In genomic region chr1:162564762-162565218, GRCh38 we compare ENCODE assay signal across 14 cellular contexts. TPM values are rescaled to one million over a fixed set of nuclear protein-coding genes. Genes with fewer than 3 reads are reported as not detected.
DNase-seq lines count a peak whose midpoint lies in the region; ATAC-seq and TF ChIP-seq lines count a peak whose summit lies in the region.
"Had no signal": no experiment of that assay in that cellular context is flagged by ENCODE, and none has a peak within 500 bp of the region (broad histone marks: within the 10 kb centered on the region; RNA-seq: fewer than 3 reads in every experiment).

No MANE protein-coding gene starts in this region.

- no TSS peak for BruUV-seq in mammary epithelial cell (replicated peaks; lab: Mats Ljungman, UMichigan)

- H3K4me1 ChIP-seq in DND-41 (ENCODE audit: insufficient read depth, low read length) (peaks cover 25% of the 10 kb centered on the region), mammary epithelial cell (ENCODE audit: insufficient read depth, low read length) (peaks cover 15% of the 10 kb centered on the region), mesendoderm (ENCODE audit: control insufficient read depth, low read depth, low read length) (peaks cover 6% of the 10 kb centered on the region)

- no peak overlapping the region for H2AK5ac ChIP-seq in mesendoderm (ENCODE audit: low read length)

- H4K5ac ChIP-seq in mesendoderm (ENCODE audit: low read length): no peak overlapping the region

- intact Hi-C loops in mammary epithelial cell (cut with micrococcal nuclease): loop anchor here (5.0 to 10.0 kb wide), 2 partner anchors 37 to 210 kb away; no protein-coding TSS in a partner anchor

- no peaks in the 10 kb centered on the region for H4K20me1 ChIP-seq in DND-41 (ENCODE audit: insufficient read depth, low read length)
- H4K20me1 ChIP-seq in mammary epithelial cell (ENCODE audit: insufficient read depth, low read length): no peaks in the 10 kb centered on the region

- ATAC-seq in DND-41 (ENCODE audit: insufficient read depth, low read depth): no peak
- no peak for ATAC-seq in HG03354 (IDR thresholded peaks at IDR 0.05; ENCODE audit: poor library complexity, severe bottlenecking, unreplicated experiment)
- no peak for ATAC-seq in GM18519 (IDR thresholded peaks at IDR 0.05; ENCODE audit: low FRiP score, unreplicated experiment)
- ATAC-seq: left lobe of liver had no signal

- no peak overlapping the region for H2BK15ac ChIP-seq in mesendoderm (replicated peaks; ENCODE audit: low read depth)

- H3K4me2 ChIP-seq in DND-41 (ENCODE audit: insufficient read depth, low read length) (peak overlapping the region; percentile 30; the same call in 1 of the 2 replicates), mammary epithelial cell (ENCODE audit: insufficient read depth, low read depth, low read length) (peak overlapping the region; percentile 77), mesendoderm (ENCODE audit: low read length) (no peak overlapping the region)

- H3K27ac ChIP-seq in DND-41 (ENCODE audit: low read length): no peak overlapping the region
- no peak overlapping the region for H3K27ac ChIP-seq in mammary epithelial cell (ENCODE audit: insufficient read depth, low read depth, low read length)
- H3K27ac ChIP-seq in mesendoderm (ENCODE audit: low read depth, low read length): no peak overlapping the region

- H3K9me3 ChIP-seq in DND-41 (ENCODE audit: insufficient read depth, low read length, severe bottlenecking) (no peaks in the 10 kb centered on the region), mammary epithelial cell (replicated peaks; ENCODE audit: insufficient read depth, low read length) (no peaks in the 10 kb centered on the region)

- H3K27me3 ChIP-seq in DND-41 (ENCODE audit: insufficient read depth, low read length, poor library complexity) (no peaks in the 10 kb centered on the region), mammary epithelial cell (ENCODE audit: insufficient read depth, low read length) (no peaks in the 10 kb centered on the region), mesendoderm (ENCODE audit: insufficient read depth, low read length, poor library complexity) (no peaks in the 10 kb centered on the region)

- H3K79me2 ChIP-seq in DND-41 (ENCODE audit: insufficient read depth, low read length) (peaks cover 22% of the 10 kb centered on the region), mammary epithelial cell (ENCODE audit: insufficient read depth, low read length) (peaks cover 83% of the 10 kb centered on the region), mesendoderm (ENCODE audit: control insufficient read depth, insufficient read depth, low read length) (peaks cover 10% of the 10 kb centered on the region)

- peaks cover 2% of the 10 kb centered on the region for H3K79me1 ChIP-seq in mesendoderm (ENCODE audit: low read length)

- TF ChIP-seq CTCF in DND-41 (IDR thresholded peaks at IDR 0.05; ENCODE audit: borderline replicate concordance, extremely low read depth, low read length, poor library complexity, severe bottlenecking): no peak
- no peak for TF ChIP-seq CTCF in mammary epithelial cell (conservative IDR thresholded peaks at IDR 0.05 in 1 of 2, IDR thresholded peaks at IDR 0.05 in 1 of 2; ENCODE audit: extremely low read depth in 1 of 2, insufficient read depth in 1 of 2, low read depth in 1 of 2, low read length in 2 of 2)

- H2AFZ ChIP-seq in DND-41 (ENCODE audit: low read depth, low read length) (no peak overlapping the region), mammary epithelial cell (ENCODE audit: low read depth, low read length) (no peak overlapping the region)

- no peak overlapping the region for H3K23ac ChIP-seq in mesendoderm (ENCODE audit: low read length)

- H2BK120ac ChIP-seq in mesendoderm (ENCODE audit: low read depth, low read length): no peak overlapping the region

- DNase-seq in DND-41 (no peak), M059J (ENCODE audit: low read depth) (peak; percentile 17), mammary epithelial cell (no peak), mesendoderm (peak; percentile 30), NCI-H1092 treated with DMSO at 0.1 percent for 48 hours (lab: John Stamatoyannopoulos, UW) (no peak), foreskin melanocyte (no peak)
- DNase-seq: activated CD4-positive, CD25-positive, alpha-beta regulatory T cell; NCI-H1092; NCI-H526 treated with DMSO at 0.1 percent for 48 hours; SHP77; stimulated activated naive CD4-positive, alpha-beta T cell had no signal

- in situ Hi-C loops in mammary epithelial cell (cut with MboI; ENCODE audit: low sequenced_read_pairs in 2 of 2): loop anchor here in 1 of 2 donors (10.0 kb wide), 1 partner anchor 60 kb away; no protein-coding TSS in a partner anchor

- 84% methylated on average over 5 of the region's 5 CpGs for WGBS in mammary epithelial cell (ENCODE audit: low coverage, missing lambda C conversion rate)
- WGBS in mesendoderm (ENCODE audit: extremely low coverage, insufficient coverage, low lambda C conversion rate): no CpG with 5 or more reads among the region's 5 CpGs

- H3K4me3 ChIP-seq in DND-41 (ENCODE audit: low read depth in 1 of 2, low read length in 2 of 2) (no peak overlapping the region), mammary epithelial cell (replicated peaks in 1 of 3; ENCODE audit: insufficient read depth in 1 of 3, low read depth in 2 of 3, low read length in 3 of 3) (peak overlapping the region in 2 of 3 experiments; percentile 8 to 37), mesendoderm (ENCODE audit: low read length) (no peak overlapping the region)

- no peak overlapping the region for H3K4ac ChIP-seq in mesendoderm (ENCODE audit: low read depth, low read length)

- dilution Hi-C loops in mammary epithelial cell (cut with HindIII; ENCODE audit: low sequenced_read_pairs): no loop called here

- no peak overlapping the region for H3K18ac ChIP-seq in mesendoderm (ENCODE audit: low read length)

- H4K8ac ChIP-seq in mesendoderm (ENCODE audit: low read depth, low read length): no peak overlapping the region

- H3K36me3 ChIP-seq in DND-41 (ENCODE audit: insufficient read depth, low read length) (peaks cover 24% of the 10 kb centered on the region), mammary epithelial cell (ENCODE audit: insufficient read depth, low read length) (peaks cover 31% of the 10 kb centered on the region), mesendoderm (ENCODE audit: control insufficient read depth, insufficient read depth, low read length) (no peaks in the 10 kb centered on the region)

- CTCF ChIA-PET in mammary epithelial cell (lab: Charles Lee; ENCODE audit: low non-redundant PET): interaction anchor here (0.6 kb wide), 1 partner anchor 241 kb away, joined by 3 read pairs; no protein-coding TSS in a partner anchor

- no peak overlapping the region for H2BK5ac ChIP-seq in mesendoderm (ENCODE audit: low read length)

- H3K9ac ChIP-seq in DND-41 (ENCODE audit: low read depth, low read length) (no peak overlapping the region), mammary epithelial cell (ENCODE audit: insufficient read depth, low read length) (no peak overlapping the region), mesendoderm (ENCODE audit: low read length) (no peak overlapping the region)

- no peak overlapping the region for H3K56ac ChIP-seq in mesendoderm (ENCODE audit: low read length)

RNA-seq across cellular contexts. Expression of gene UAP1, which starts 3.3 kb away (rescaled TPM):
- 112 and 137 TPM in 2 replicates for total RNA-seq in M059J (2014; rRNA removed; shearing (Covaris generic))
- total RNA-seq in mammary epithelial cell: 100 to 1,000 TPM in 1 of 2 donors, 10 to 100 TPM in 1; 90.7 to 165 TPM
- polyA plus RNA-seq in mammary epithelial cell: 80.0 TPM
- polyA minus RNA-seq in mammary epithelial cell: 72.7 TPM
- 25.7 TPM for polyA plus RNA-seq in mesendoderm (2013, experiment 1 of 2)
- polyA plus RNA-seq in mesendoderm (2013, experiment 2 of 2): 27.0 TPM

Comparison
In these comparisons a context has a peak if more than half of its experiments do, and no peak if none do; other contexts are left out.
1. DNase-seq: peak in M059J (single experiment) and mesendoderm (single experiment); none in DND-41 (single experiment), mammary epithelial cell (single experiment), NCI-H1092 treated with DMSO at 0.1 percent for 48 hours (single experiment) and foreskin melanocyte (single experiment).
2. H3K4me3 ChIP-seq: peak in mammary epithelial cell (2 of 3); none in DND-41 (0 of 2) and mesendoderm (single experiment).